Comparison of ENCODE assay signal across 9 cellular contexts in genomic region chr9:90641868-90642558, GRCh38. TPM values are rescaled to one million over a fixed set of nuclear protein-coding genes. Genes with fewer than 3 reads are reported as not detected.
DNase-seq lines count a peak whose midpoint lies in the region; ATAC-seq and TF ChIP-seq lines count a peak whose summit lies in the region.
"Had no signal": no experiment of that assay in that cellular context is flagged by ENCODE, and none has a peak within 500 bp of the region (broad histone marks: within the 10 kb centered on the region; RNA-seq: fewer than 3 reads in every experiment).

No MANE protein-coding gene starts in this region.

- no peak for TF ChIP-seq POLR2A in heart left ventricle (IDR thresholded peaks at IDR 0.05)

- H3K4me3 Mint-ChIP-seq in chondrocyte (ENCODE audit: unreplicated experiment): peak overlapping the region; percentile 92

- no peaks in the 10 kb centered on the region for H3K9me3 Mint-ChIP-seq in chondrocyte (ENCODE audit: low read depth)
- H3K9me3 Mint-ChIP-seq: activated naive CD4-positive, alpha-beta T cell treated with anti-CD3 and anti-CD28 coated beads, Interleukin-2, amount 50 U/mL, for 72 hours had no signal

- intact Hi-C loops in heart left ventricle (cut with DNase I) (loop anchor here in 1 of 10 donors (10.0 kb wide), 1 partner anchor 1047 kb away; no protein-coding TSS in a partner anchor), Right ventricle myocardium inferior (cut with DNase I) (loop anchor here (10.0 kb wide), 1 partner anchor 1047 kb away; no protein-coding TSS in a partner anchor)

- H3K27ac ChIP-seq in heart left ventricle: no peak overlapping the region
- no peak overlapping the region for H3K27ac ChIP-seq in thoracic aorta

- peak overlapping the region; percentile 24 for H3K9ac ChIP-seq in mucosa of stomach (ENCODE audit: low read length)

- WGBS in heart left ventricle, 4 donors: 15 to 27% (median 23%) methylated on average over 11 of the region's 11 CpGs

- ATAC-seq in heart left ventricle (no peak), Right ventricle myocardium inferior (no peak), thoracic aorta (ENCODE audit: insufficient number of reproducible peaks, low FRiP score, low read depth) (no peak), GM21515 (IDR thresholded peaks at IDR 0.05; ENCODE audit: unreplicated experiment) (no peak), HG02981 (IDR thresholded peaks at IDR 0.05; ENCODE audit: unreplicated experiment) (no peak)

- no peaks in the 10 kb centered on the region for H3K9me3 ChIP-seq in heart left ventricle
- no peaks in the 10 kb centered on the region for H3K9me3 ChIP-seq in mucosa of stomach (ENCODE audit: control insufficient read depth, low read length)
- H3K9me3 ChIP-seq in thoracic aorta: no peaks in the 10 kb centered on the region

- H3K36me3 Mint-ChIP-seq in chondrocyte (ENCODE audit: low read depth): no peaks in the 10 kb centered on the region
- H3K36me3 Mint-ChIP-seq: activated naive CD4-positive, alpha-beta T cell treated with anti-CD3 and anti-CD28 coated beads, Interleukin-2, amount 50 U/mL, for 72 hours had no signal

- H3K27me3 ChIP-seq in heart left ventricle: peaks cover 0 to 56% (median 6%) of the 10 kb centered on the region in 9 donors
- peaks cover 19% of the 10 kb centered on the region for H3K27me3 ChIP-seq in mucosa of stomach (ENCODE audit: control insufficient read depth, insufficient read depth, low read length)
- no peaks in the 10 kb centered on the region for H3K27me3 ChIP-seq in thoracic aorta (replicated peaks; ENCODE audit: insufficient read depth)

- H3K4me1 Mint-ChIP-seq in chondrocyte (ENCODE audit: low read depth): peaks cover 34% of the 10 kb centered on the region

- H3K27me3 Mint-ChIP-seq in chondrocyte (ENCODE audit: low read depth): peaks cover 6% of the 10 kb centered on the region

- TF ChIP-seq CTCF in heart left ventricle (IDR thresholded peaks at IDR 0.05): no peak
- TF ChIP-seq CTCF in chondrocyte (IDR thresholded peaks at IDR 0.05): no peak
- TF ChIP-seq CTCF in thoracic aorta (IDR thresholded peaks at IDR 0.05): no peak

- H3K36me3 ChIP-seq in heart left ventricle (no peaks in the 10 kb centered on the region), mucosa of stomach (ENCODE audit: control insufficient read depth, insufficient read depth, low read length) (no peaks in the 10 kb centered on the region), thoracic aorta (no peaks in the 10 kb centered on the region)

- DNase-seq in heart left ventricle (no peak), Right ventricle myocardium inferior (ENCODE audit: missing footprints) (no peak), chondrocyte (ENCODE audit: low spot score) (no peak), thoracic aorta (ENCODE audit: low spot score) (no peak), mesenteric fat pad (ENCODE audit: low spot score) (no peak)

- peaks cover 0 to 10% (median 0%) of the 10 kb centered on the region in 12 donors for H3K4me1 ChIP-seq in heart left ventricle
- peaks cover 17% of the 10 kb centered on the region for H3K4me1 ChIP-seq in mucosa of stomach (ENCODE audit: control insufficient read depth, insufficient read depth, low read length)
- H3K4me1 ChIP-seq in thoracic aorta (ENCODE audit: control insufficient read depth in 1 of 2, low read depth in 2 of 2): peaks cover 0 to 9% of the 10 kb centered on the region in 2 donors

- peak overlapping the region in 8 of 12 donors; percentile 37 to 55 (median 51) for H3K4me3 ChIP-seq in heart left ventricle
- H3K4me3 ChIP-seq in mucosa of stomach (ENCODE audit: low read length): peak overlapping the region; percentile 32
- peak overlapping the region; percentile 59 for H3K4me3 ChIP-seq in thoracic aorta

- H3K27ac Mint-ChIP-seq in chondrocyte (ENCODE audit: unreplicated experiment): peak overlapping the region; percentile 81
- H3K27ac Mint-ChIP-seq: activated naive CD4-positive, alpha-beta T cell treated with anti-CD3 and anti-CD28 coated beads, Interleukin-2, amount 50 U/mL, for 72 hours had no signal

RNA-seq across cellular contexts. Expression of gene DIRAS2, which starts 0.6 kb away (rescaled TPM):
- total RNA-seq in heart left ventricle (under 1 TPM in 4 of 9 donors, not detected in 5; 0.09 to 0.96 (median 0.15) TPM), Right ventricle myocardium inferior (not detected), chondrocyte (10.5 to 20.2 TPM (median 10.9 TPM) in 3 replicates), thoracic aorta (not detected), mesenteric fat pad (not detected)
- polyA plus RNA-seq in heart left ventricle: not detected
- total RNA-seq: activated naive CD4-positive, alpha-beta T cell treated with anti-CD3 and anti-CD28 coated beads, Interleukin-2, amount 50 U/mL, for 72 hours had no signal
